Comparison of ENCODE assay signal across 24 cellular contexts in genomic region chr3:49652218-49652921, GRCh38.
"Had no signal": no experiment of that assay in that cellular context is flagged by ENCODE, and none has a peak within 500 bp of the region (broad histone marks: within the 10 kb centered on the region; RNA-seq: fewer than 3 reads in every experiment).

No MANE protein-coding gene starts in this region.

- H3K9me3 Mint-ChIP-seq: mesothelial cell of epicardium; naive B cell; natural killer cell; stimulated activated memory B cell treated with anti-CD40 and anti-IgM and Interleukin-4, amounts not matched to agents 10 μg/mL and 1 μg/mL and 100 μg/mL, for 72 hours had no signal

- H3K27ac Mint-ChIP-seq: mesothelial cell of epicardium; natural killer cell; stimulated activated memory B cell treated with anti-CD40 and anti-IgM and Interleukin-4, amounts not matched to agents 10 μg/mL and 1 μg/mL and 100 μg/mL, for 72 hours had no signal

- H3K27ac ChIP-seq: left ventricle myocardium inferior, parathyroid adenoma, right atrium auricular region, right lobe of liver, stomach, testis, thyroid gland, transverse colon, upper lobe of left lung, vagina had no signal

- H3K4me1 ChIP-seq: right lobe of liver, testis, transverse colon, vagina had no signal

- DNase-seq: islet precursor cell; left ventricle myocardium inferior; mesendoderm; naive B cell; natural killer cell; nucleus accumbens; right lobe of liver; stimulated activated CD4-positive, alpha-beta T cell treated with anti-CD3 and anti-CD28 coated beads, Interleukin-1b, Interleukin-23, amount 100 ng/mL, for 48 hours; stimulated activated CD4-positive, alpha-beta T cell treated with anti-CD3 and anti-CD28 coated beads, Interleukin-2, amount 100 ng/mL, for 48 hours; stimulated activated CD4-positive, alpha-beta T cell treated with anti-CD3 and anti-CD28 coated beads, Interleukin-4, amount 100 ng/mL, for 4 hours; stimulated activated CD8-positive, alpha-beta memory T cell treated with anti-CD3 and anti-CD28 coated beads, Interleukin-4, amount 100 ng/mL, for 48 hours; stimulated activated naive CD4-positive, alpha-beta T cell treated with Interleukin-2 at 50 U/mL for 16 hours; stomach; testis; thyroid gland; transverse colon had no signal

- H3K4me3 Mint-ChIP-seq: mesothelial cell of epicardium; naive B cell; natural killer cell; stimulated activated memory B cell treated with anti-CD40 and anti-IgM and Interleukin-4, amounts not matched to agents 10 μg/mL and 1 μg/mL and 100 μg/mL, for 72 hours had no signal

- H3K4me3 ChIP-seq: left ventricle myocardium inferior, lung, right atrium auricular region, right lobe of liver, smooth muscle cell, stomach, testis, thyroid gland, transverse colon, upper lobe of left lung, vagina had no signal

- ATAC-seq: natural killer cell; right lobe of liver; stimulated activated memory B cell treated with anti-CD40 and anti-IgM and Interleukin-4, amounts not matched to agents 10 μg/mL and 1 μg/mL and 100 μg/mL, for 72 hours had no signal

- H3K27me3 ChIP-seq: right atrium auricular region, right lobe of liver, testis, thyroid gland, transverse colon, upper lobe of left lung, vagina had no signal

- H3K9me3 ChIP-seq: left ventricle myocardium inferior, right atrium auricular region, right lobe of liver, stomach, testis, thyroid gland, transverse colon, upper lobe of left lung, vagina had no signal

- H3K4me1 Mint-ChIP-seq: natural killer cell had no signal

- H3K36me3 Mint-ChIP-seq: mesothelial cell of epicardium; naive B cell; natural killer cell; stimulated activated memory B cell treated with anti-CD40 and anti-IgM and Interleukin-4, amounts not matched to agents 10 μg/mL and 1 μg/mL and 100 μg/mL, for 72 hours had no signal

- H3K36me3 ChIP-seq: left ventricle myocardium inferior, right atrium auricular region, right lobe of liver, stomach, thyroid gland, transverse colon, upper lobe of left lung, vagina had no signal
